Comparison of ENCODE assay signal across 24 cellular contexts in the genomic region with DNA sequence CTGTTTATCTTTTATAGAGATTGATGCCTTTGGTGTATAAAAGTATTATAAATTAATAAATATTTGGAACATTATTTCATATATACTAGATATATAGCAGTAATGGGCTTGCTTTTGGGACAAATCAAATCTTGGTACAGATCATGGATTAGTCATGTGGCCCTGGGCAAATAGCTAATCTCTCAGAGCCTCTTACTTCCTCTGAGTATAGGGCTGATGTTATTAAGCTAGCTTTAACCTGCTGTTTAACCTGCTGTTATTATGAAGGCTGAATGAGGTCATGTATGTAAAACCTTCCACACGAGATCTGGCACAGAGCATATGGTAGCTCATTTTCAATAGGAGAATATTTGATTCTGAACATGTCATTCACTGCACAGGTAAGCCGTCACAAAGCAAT. TPM values are rescaled to one million over a fixed set of nuclear protein-coding genes. Genes with fewer than 3 reads are reported as not detected.
DNase-seq lines count a peak whose midpoint lies in the region; ATAC-seq and TF ChIP-seq lines count a peak whose summit lies in the region.
"Had no signal": no experiment of that assay in that cellular context is flagged by ENCODE, and none has a peak within 500 bp of the region (broad histone marks: within the 10 kb centered on the region; RNA-seq: fewer than 3 reads in every experiment).

No MANE protein-coding gene starts in this region.

- H3K4me3 ChIP-seq in mammary epithelial cell (replicated peaks in 1 of 3; ENCODE audit: insufficient read depth in 1 of 3, low read depth in 2 of 3, low read length in 3 of 3): no peak overlapping the region
- H3K4me3 ChIP-seq: transverse colon had no signal

- peaks cover 89% of the 10 kb centered on the region for H3K79me2 ChIP-seq in mammary epithelial cell (ENCODE audit: insufficient read depth, low read length)

- dilution Hi-C loops in mammary epithelial cell (cut with HindIII; ENCODE audit: low sequenced_read_pairs): no loop called here

- peak overlapping the region; percentile 43 for H3K27ac ChIP-seq in mammary epithelial cell (ENCODE audit: insufficient read depth, low read depth, low read length)
- H3K27ac ChIP-seq: brain microvascular endothelial cell, C4-2B, transverse colon had no signal

- H3K27me3 ChIP-seq in mammary epithelial cell (ENCODE audit: insufficient read depth, low read length): no peaks in the 10 kb centered on the region
- H3K27me3 ChIP-seq: brain microvascular endothelial cell, transverse colon had no signal

- in situ Hi-C loops in mammary epithelial cell (cut with MboI; ENCODE audit: low sequenced_read_pairs in 2 of 2): no loop called here

- H2AFZ ChIP-seq in mammary epithelial cell (ENCODE audit: low read depth, low read length): no peak overlapping the region

- H3K4me1 ChIP-seq in mammary epithelial cell (ENCODE audit: insufficient read depth, low read length): peaks cover 38% of the 10 kb centered on the region

- BruUV-seq in mammary epithelial cell (replicated peaks; lab: Mats Ljungman, UMichigan): no TSS peak

- CTCF ChIA-PET in mammary epithelial cell (lab: Charles Lee; ENCODE audit: low non-redundant PET): interaction anchor here (0.6 kb wide), 1 partner anchor 72 kb away, joined by 4 read pairs; no protein-coding TSS in a partner anchor

- peaks cover 28% of the 10 kb centered on the region for H3K36me3 ChIP-seq in mammary epithelial cell (ENCODE audit: insufficient read depth, low read length)
- H3K36me3 ChIP-seq: brain microvascular endothelial cell, transverse colon had no signal

- TF ChIP-seq CTCF in mammary epithelial cell (conservative IDR thresholded peaks at IDR 0.05 in 1 of 2, IDR thresholded peaks at IDR 0.05 in 1 of 2; ENCODE audit: extremely low read depth in 1 of 2, insufficient read depth in 1 of 2, low read depth in 1 of 2, low read length in 2 of 2): no peak

- DNase-seq in EL (peak; percentile 54), NCI-H226 (peak; percentile 55), mammary epithelial cell (peak; percentile 76), renal cortical epithelial cell (ENCODE audit: low read depth) (peak; percentile 57), left cardiac atrium (no peak), OCI-M2 (lab: John Stamatoyannopoulos, UW; ENCODE audit: unreplicated experiment) (no peak), glomerular visceral epithelial cell (ENCODE audit: extremely low spot score) (no peak)
- DNase-seq: activated CD4-positive, CD25-positive, alpha-beta regulatory T cell treated with anti-CD3 and anti-CD28 coated beads, Interleukin-2, amount 50 U/mL, for 72 hours; activated gamma-delta T cell treated with Interleukin-2 at 50 U/mL for 16 hours; activated T-cell treated with anti-CD3 and anti-CD28 coated beads, Interleukin-2, amount 50 U/mL, for 1 hour; brain microvascular endothelial cell; effector memory CD4-positive, alpha-beta T cell; glutamatergic neuron; left colon; naive thymus-derived CD4-positive, alpha-beta T cell; NCI-H1417 treated with DMSO at 0.1 percent for 48 hours; occipital lobe; right cardiac atrium; SIG-M5; transverse colon had no signal

- intact Hi-C loops in mammary epithelial cell (cut with micrococcal nuclease) (loop anchor here (5.0 kb wide), 1 partner anchor 33 kb away; no protein-coding TSS in a partner anchor), left cardiac atrium (cut with DNase I) (no loop called here)

- no peaks in the 10 kb centered on the region for H3K9me3 ChIP-seq in mammary epithelial cell (replicated peaks; ENCODE audit: insufficient read depth, low read length)
- H3K9me3 ChIP-seq: transverse colon had no signal

- no peaks in the 10 kb centered on the region for H4K20me1 ChIP-seq in mammary epithelial cell (ENCODE audit: insufficient read depth, low read length)

- WGBS in mammary epithelial cell (ENCODE audit: low coverage, missing lambda C conversion rate): 41% methylated on average over 2 of the region's 2 CpGs

- ATAC-seq in left cardiac atrium: no peak
- ATAC-seq: left colon; naive thymus-derived CD4-positive, alpha-beta T cell; right cardiac atrium had no signal

- H3K9ac ChIP-seq in mammary epithelial cell (ENCODE audit: insufficient read depth, low read length): peak overlapping the region; percentile 6

- H3K4me2 ChIP-seq in mammary epithelial cell (ENCODE audit: insufficient read depth, low read depth, low read length): peak overlapping the region; percentile 60

RNA-seq across cellular contexts. Expression of gene ITGB6, which starts 5.7 kb away (rescaled TPM):
- total RNA-seq in mammary epithelial cell (100 to 1,000 TPM; 186 to 461 TPM), renal cortical epithelial cell (259 and 383 TPM in 2 replicates), left cardiac atrium (under 1 TPM; 0.77 to 0.86 TPM)
- 162 TPM for polyA plus RNA-seq in mammary epithelial cell
- 233 TPM for polyA minus RNA-seq in mammary epithelial cell
- total RNA-seq: H4; mesenteric fat pad; naive thymus-derived CD4-positive, alpha-beta T cell; OCI-LY7 had no signal
- polyA plus RNA-seq: naive thymus-derived CD4-positive, alpha-beta T cell had no signal

Comparison
In these comparisons a context has a peak if more than half of its experiments do, and no peak if none do; other contexts are left out.
1. DNase-seq: peak in EL (single experiment), NCI-H226 (single experiment), mammary epithelial cell (single experiment) and renal cortical epithelial cell (single experiment); none in left cardiac atrium (single experiment), OCI-M2 (single experiment) and glomerular visceral epithelial cell (single experiment).
2. RNA of gene ITGB6, which starts 5.7 kb away (total RNA-seq): 186 to 461 TPM in mammary epithelial cell and 259 to 383 TPM in renal cortical epithelial cell; 0.77 to 0.86 TPM in left cardiac atrium; every median in the first group is over 100 times any median in the second.